ENCODE assay signal across 8 cellular contexts in the genomic region with DNA sequence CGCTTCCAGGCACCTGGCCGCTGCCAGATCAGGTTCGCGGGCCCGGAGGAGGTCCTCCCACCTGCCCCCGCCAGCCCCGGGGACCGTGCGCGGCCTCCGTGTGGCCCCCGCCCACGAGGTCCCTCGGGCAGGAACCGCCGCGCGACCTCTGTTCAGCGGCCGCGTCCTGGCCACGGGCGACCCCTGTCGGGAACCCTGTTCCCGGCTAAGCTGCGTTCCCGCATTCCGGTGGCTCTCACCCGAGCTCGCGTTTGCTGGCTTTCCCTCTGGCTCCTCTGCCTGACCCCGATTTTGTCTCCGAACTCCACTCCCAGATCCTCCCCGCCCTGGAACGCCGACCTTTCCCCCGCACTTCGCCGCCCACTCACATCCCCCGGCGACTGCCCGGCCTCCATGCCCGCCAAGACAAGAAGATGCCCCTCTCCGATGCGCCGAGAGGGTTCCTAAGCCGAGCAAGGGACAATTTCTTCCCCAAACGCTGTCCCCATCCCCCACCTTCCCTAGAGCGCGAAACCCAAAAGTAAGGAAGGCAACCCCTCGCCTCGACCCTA. TPM values are rescaled to one million over a fixed set of nuclear protein-coding genes. Genes with fewer than 3 reads are reported as not detected.
DNase-seq lines count a peak whose midpoint lies in the region; ATAC-seq and TF ChIP-seq lines count a peak whose summit lies in the region.

No MANE protein-coding gene starts in this region.

- H3K4me3 ChIP-seq in A673 (ENCODE audit: low read depth, low read length, poor library complexity, severe bottlenecking) (peak overlapping the region; percentile 64), neuron (ENCODE audit: low read length) (peak overlapping the region; percentile 89), uterus (peak overlapping the region; percentile 72 to 80)

- intact Hi-C loops in A673 (cut with micrococcal nuclease; ENCODE audit: unreplicated experiment): loop anchor here (2.0 kb wide), 1 partner anchor 148 kb away; no protein-coding TSS in a partner anchor
- intact Hi-C loops in uterus (cut with DNase I; ENCODE audit: low total_unique reads): loop anchor here (1.0 kb wide), 1 partner anchor 148 kb away; no protein-coding TSS in a partner anchor

- no peaks in the 10 kb centered on the region for H3K9me3 ChIP-seq in A673 (ENCODE audit: low read depth, low read length, poor library complexity, severe bottlenecking)
- H3K9me3 ChIP-seq in neuron (ENCODE audit: low read length): peaks cover 4% of the 10 kb centered on the region
- no peaks in the 10 kb centered on the region for H3K9me3 ChIP-seq in uterus

- H2AFZ ChIP-seq in neuron (ENCODE audit: low read depth, low read length): peak overlapping the region; percentile 74

- no TSS peak for BruUV-seq in A673 (replicated peaks; lab: Mats Ljungman, UMichigan)

- peaks cover 85% of the 10 kb centered on the region for H3K27me3 ChIP-seq in A673 (replicated peaks; ENCODE audit: insufficient read depth, low read depth, low read length, poor library complexity)
- peaks cover 41% of the 10 kb centered on the region for H3K27me3 ChIP-seq in neuron (ENCODE audit: insufficient read depth, low read length)
- H3K27me3 ChIP-seq in uterus: peaks cover 3 to 9% of the 10 kb centered on the region in 2 donors

- H3K4me1 ChIP-seq in A673 (ENCODE audit: insufficient read depth, low read length, poor library complexity, severe bottlenecking): peaks cover 22% of the 10 kb centered on the region
- H3K4me1 ChIP-seq in neuron (ENCODE audit: insufficient read depth, low read length): peaks cover 15% of the 10 kb centered on the region
- peaks cover 0 to 14% of the 10 kb centered on the region in 2 donors for H3K4me1 ChIP-seq in uterus

- peak; percentile 53 for TF ChIP-seq CTCF in A673 (conservative IDR thresholded peaks at IDR 0.05; ENCODE audit: low read depth, low read length)
- TF ChIP-seq CTCF in uterus (IDR thresholded peaks at IDR 0.05): peak; percentile 64 to 76 (median 68)

- TF ChIP-seq POLR2A in uterus (IDR thresholded peaks at IDR 0.05): no peak

- ATAC-seq in GM19351 (IDR thresholded peaks at IDR 0.05; ENCODE audit: unreplicated experiment) (peak; percentile 31), GM19452 (IDR thresholded peaks at IDR 0.05; ENCODE audit: unreplicated experiment) (no peak)

- CTCF ChIA-PET in A673 (lab: Charles Lee): interaction anchor here (0.5 to 1.0 kb wide), 2 partner anchors 325 to 570 kb away, joined by 3 to 5 read pairs; no protein-coding TSS in a partner anchor

- DNase-seq in A673 (ENCODE audit: low spot score): peak; percentile 48
- DNase-seq in NCI-H1417 (lab: John Stamatoyannopoulos, UW): peak; percentile 27 to 61 (median 47)
- peak; percentile 43 for DNase-seq in activated T-helper 9 cell treated with anti-CD3 and anti-CD28 coated beads, Interleukin-2, amount 50 U/mL, for 16 hours (ENCODE audit: low read depth)
- peak; percentile 37 for DNase-seq in germinal center (ENCODE audit: low spot score)
- DNase-seq in uterus: peak; percentile 61 to 72

- POLR2A ChIA-PET in A673 (lab: Charles Lee; ENCODE audit: low non-redundant PET): no interaction called here

- H3K27ac ChIP-seq in A673 (ENCODE audit: low read depth, low read length, poor library complexity, severe bottlenecking) (no peak overlapping the region), uterus (peak overlapping the region; percentile 62 to 82)

- H3K36me3 ChIP-seq in A673 (ENCODE audit: insufficient read depth, low read length, poor library complexity, severe bottlenecking) (no peaks in the 10 kb centered on the region), neuron (ENCODE audit: insufficient read depth, low read length) (no peaks in the 10 kb centered on the region), uterus (no peaks in the 10 kb centered on the region)

RNA-seq across cellular contexts. Expression of gene SFMBT2, which starts 2.3 kb away (rescaled TPM):
- total RNA-seq in A673 (2021): 8.2 and 11.8 TPM in 2 replicates
- 10 to 100 TPM in 3 of 4 donors, 1 to 10 TPM in 1; 7.7 to 23.4 (median 14.7) TPM for total RNA-seq in uterus
